Comparison of ENCODE assay signal across 18 cellular contexts in genomic region chr11:45590743-45591142, GRCh38.
A peak's percentile ranks its signal among the peaks of the same experiment; 100 is the strongest.
DNase-seq lines count a peak whose midpoint lies in the region; ATAC-seq lines count a peak whose summit lies in the region.
"Had no signal": no experiment of that assay in that cellular context is flagged by ENCODE, and none has a peak within 500 bp of the region (broad histone marks: within the 10 kb centered on the region; RNA-seq: fewer than 3 reads in every experiment).

No MANE protein-coding gene starts in this region.

- DNase-seq in COLO668 (lab: John Stamatoyannopoulos, UW; ENCODE audit: unreplicated experiment) (peak; percentile 27), GM23248 (peak; percentile 3), astrocyte of the hippocampus (ENCODE audit: low read depth, low spot score) (peak; percentile 93), middle frontal gyrus (ENCODE audit: extremely low spot score, low spot score) (peak; percentile 13), T-helper 1 cell (no peak), 8988T (no peak)
- DNase-seq: activated CD4-positive, alpha-beta T cell treated with anti-CD3 and anti-CD28 coated beads for 48 hours; activated naive CD8-positive, alpha-beta T cell treated with anti-CD3 and anti-CD28 coated beads for 36 hours; activated T-cell treated with anti-CD3 and anti-CD28 coated beads, Interleukin-2, amount 50 U/mL, for 24 hours; DND-41; KG1; NCI-H187 treated with DMSO at 0.1 percent for 48 hours; Right ventricle myocardium superior; stimulated activated naive CD8-positive, alpha-beta T cell treated with anti-CD3 and anti-CD28 coated beads, Interleukin-15, Interleukin-2, amounts not matched to agents 100 U/mL and 50 U/mL, for 24 hours had no signal

- H3K4me2 ChIP-seq in GM23248 (ENCODE audit: unreplicated experiment), result no peak overlapping the region
- H3K4me2 ChIP-seq: BLaER1 treated with 17β-estradiol and CSF1 and Interleukin-3, amounts not matched to agents 10 nM and 100 nM had no signal

- no peaks in the 10 kb centered on the region for H4K20me1 ChIP-seq in GM23248 (ENCODE audit: insufficient read depth)
- H4K20me1 ChIP-seq: BLaER1 treated with 17β-estradiol and CSF1 and Interleukin-3, amounts not matched to agents 10 nM and 100 nM had no signal

- no peak overlapping the region for H3K4me3 ChIP-seq in GM23248
- H3K4me3 ChIP-seq: BLaER1 treated with 17β-estradiol and CSF1 and Interleukin-3, amounts not matched to agents 10 nM and 100 nM; HAP-1 had no signal

- H3K9me2 ChIP-seq in GM23248 (ENCODE audit: insufficient read depth), result no peaks in the 10 kb centered on the region

- no peaks in the 10 kb centered on the region for H3F3A ChIP-seq in GM23248 (ENCODE audit: insufficient read depth)

- no peak overlapping the region for H2AFZ ChIP-seq in GM23248

- no peaks in the 10 kb centered on the region for H3K9me3 ChIP-seq in GM23248 (ENCODE audit: low read depth)
- H3K9me3 ChIP-seq: BLaER1 treated with 17β-estradiol and CSF1 and Interleukin-3, amounts not matched to agents 10 nM and 100 nM; HAP-1 had no signal

- WGBS in GM23248 (ENCODE audit: low coverage in 1 of 2, low lambda C conversion rate in 2 of 2, missing lambda C conversion rate in 2 of 2), 2 experiments, result 19 to 32% methylated on average over 3 of the region's 3 CpGs

- in situ Hi-C loops in GM23248 (cut with MboI), result no loop called here

- no peaks in the 10 kb centered on the region for H3K79me2 ChIP-seq in GM23248 (ENCODE audit: insufficient read depth)

- H3K36me3 ChIP-seq in GM23248 (ENCODE audit: low read depth), result no peaks in the 10 kb centered on the region
- H3K36me3 ChIP-seq: BLaER1 treated with 17β-estradiol and CSF1 and Interleukin-3, amounts not matched to agents 10 nM and 100 nM; HAP-1 had no signal

- H3K27me3 ChIP-seq in GM23248 (replicated peaks; ENCODE audit: insufficient read depth), result no peaks in the 10 kb centered on the region
- H3K27me3 ChIP-seq: BLaER1 treated with 17β-estradiol and CSF1 and Interleukin-3, amounts not matched to agents 10 nM and 100 nM had no signal

- H3K9ac ChIP-seq in GM23248, result no peak overlapping the region
- H3K9ac ChIP-seq: BLaER1 treated with 17β-estradiol and CSF1 and Interleukin-3, amounts not matched to agents 10 nM and 100 nM had no signal

- no peaks in the 10 kb centered on the region for H3K4me1 ChIP-seq in GM23248 (ENCODE audit: insufficient read depth)
- H3K4me1 ChIP-seq: BLaER1 treated with 17β-estradiol and CSF1 and Interleukin-3, amounts not matched to agents 10 nM and 100 nM; HAP-1 had no signal

- no peak for ATAC-seq in GM21360 (IDR thresholded peaks at IDR 0.05; ENCODE audit: unreplicated experiment)
- no peak for ATAC-seq in HG03378 (IDR thresholded peaks at IDR 0.05; ENCODE audit: unreplicated experiment)
- ATAC-seq: stimulated activated naive CD8-positive, alpha-beta T cell treated with anti-CD3 and anti-CD28 coated beads, Interleukin-15, Interleukin-2, amounts not matched to agents 100 U/mL and 50 U/mL, for 24 hours had no signal

- no peak overlapping the region for H3K27ac ChIP-seq in GM23248
- H3K27ac ChIP-seq: BLaER1 treated with 17β-estradiol and CSF1 and Interleukin-3, amounts not matched to agents 10 nM and 100 nM had no signal

Comparison
In these comparisons a context has a peak if more than half of its experiments do, and no peak if none do; other contexts are left out.
1. DNase-seq: peak in COLO668 (single experiment), GM23248 (single experiment), astrocyte of the hippocampus (single experiment) and middle frontal gyrus (single experiment); none in T-helper 1 cell (0 of 5) and 8988T (single experiment).